ENCODE assay signal across 1 cellular context in genomic region chr11:29452131-29452530, GRCh38.
TF ChIP-seq lines count a peak whose summit lies in the region.

No MANE protein-coding gene starts in this region.

TF ChIP-seq in SK-N-SH treated with all-trans-retinoic acid at 6 μM for 48 hours, 23 proteins besides CTCF, POLR2A, EP300 and RAD21 (continued from another document):
- no peak for TF ChIP-seq PATZ1 (CRISPR knock-in tag; IDR thresholded peaks at IDR 0.05; ENCODE audit: borderline replicate concordance)
